31 cellular contexts compared by ENCODE assay signal in the genomic region with DNA sequence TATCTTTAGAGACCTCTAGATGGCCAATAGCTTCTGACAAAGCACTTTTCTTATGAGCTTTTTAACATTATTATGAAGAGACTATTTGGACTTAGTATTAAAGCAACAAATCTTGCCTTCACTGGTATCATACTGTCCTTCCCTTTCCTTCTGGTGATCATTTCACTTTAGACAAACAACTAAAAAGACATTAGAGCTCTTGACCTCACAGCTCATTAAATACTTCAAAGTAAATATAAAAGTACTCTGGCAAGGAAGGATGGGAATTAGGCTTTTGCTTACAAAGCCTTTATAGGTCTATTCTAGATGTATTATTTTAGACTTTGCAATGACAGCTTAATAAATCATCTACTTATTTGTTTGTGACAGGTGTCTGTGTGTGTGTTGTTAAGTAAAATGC.
"Had no signal": no experiment of that assay in that cellular context is flagged by ENCODE, and none has a peak within 500 bp of the region (broad histone marks: within the 10 kb centered on the region; RNA-seq: fewer than 3 reads in every experiment).

No MANE protein-coding gene starts in this region.

- H3K36me3 ChIP-seq: gastroesophageal sphincter, ovary, thoracic aorta, vagina had no signal

- ATAC-seq: activated CD4-positive, alpha-beta T cell treated with anti-CD3 and anti-CD28 coated beads for 36 hours; activated T-cell treated with anti-CD3 and anti-CD28 coated beads, Interleukin-2, amount 50 U/mL, for 72 hours; gastroesophageal sphincter; left cardiac atrium; left ventricle myocardium superior; naive thymus-derived CD4-positive, alpha-beta T cell; sciatic nerve; stimulated activated effector memory CD8-positive, alpha-beta T cell treated with anti-CD3 and anti-CD28 coated beads, Interleukin-12 subunit alpha, Interleukin-12 subunit beta, amount 100 ng/mL, for 72 hours had no signal

- H3K27ac ChIP-seq: hepatocyte, ovary, skin epidermis, thoracic aorta, vagina had no signal

- H3K4me1 Mint-ChIP-seq: memory B cell had no signal

- H3K4me3 Mint-ChIP-seq: activated CD4-positive, alpha-beta T cell treated with anti-CD3 and anti-CD28 coated beads for 36 hours; activated naive CD8-positive, alpha-beta T cell; activated T-cell treated with anti-CD3 and anti-CD28 coated beads, Interleukin-2, amount 50 U/mL, for 72 hours; memory B cell; naive thymus-derived CD4-positive, alpha-beta T cell; stimulated activated effector memory CD8-positive, alpha-beta T cell treated with anti-CD3 and anti-CD28 coated beads, Interleukin-12 subunit alpha, Interleukin-12 subunit beta, amount 100 ng/mL, for 72 hours; stimulated activated naive CD8-positive, alpha-beta T cell treated with anti-CD3 and anti-CD28 coated beads, Interleukin-15, Interleukin-2, amounts not matched to agents 100 ng/mL and 50 ng/mL, for 24 hours had no signal

- H3K9me3 ChIP-seq: ovary, thoracic aorta, vagina had no signal

- H3K4me3 ChIP-seq: gastroesophageal sphincter, hepatocyte, ovary, skin epidermis, thoracic aorta, vagina had no signal

- DNase-seq: activated CD4-positive, alpha-beta T cell treated with anti-CD3 and anti-CD28 coated beads for 36 hours; activated CD4-positive, alpha-beta T cell treated with anti-CD3 and anti-CD28 coated beads, Interleukin-2, amount 50 U/mL, for 4 hours; activated CD4-positive, CD25-positive, alpha-beta regulatory T cell; activated naive CD4-positive, alpha-beta T cell; activated T-cell treated with anti-CD3 and anti-CD28 coated beads for 4 hours; activated T-cell treated with anti-CD3 and anti-CD28 coated beads, Interleukin-2, amount 50 U/mL, for 72 hours; anterior cingulate cortex; dermis blood vessel endothelial cell; effector CD4-positive, alpha-beta T cell; left cardiac atrium; left ventricle myocardium superior; midbrain; naive thymus-derived CD4-positive, alpha-beta T cell; ovary; retina; stimulated activated CD4-positive, alpha-beta T cell treated with anti-CD3 and anti-CD28 coated beads, Interleukin-12 subunit alpha, Interleukin-12 subunit beta, amount 100 ng/mL, for 4 hours; stimulated activated CD4-positive, alpha-beta T cell treated with anti-CD3 and anti-CD28 coated beads, Interleukin-4, amount 100 ng/mL, for 24 hours; trophoblast cell had no signal

- H3K27me3 Mint-ChIP-seq: activated CD4-positive, alpha-beta T cell treated with anti-CD3 and anti-CD28 coated beads for 36 hours; activated naive CD8-positive, alpha-beta T cell; memory B cell; naive thymus-derived CD4-positive, alpha-beta T cell; progenitor cell of endocrine pancreas; stimulated activated naive CD8-positive, alpha-beta T cell treated with anti-CD3 and anti-CD28 coated beads, Interleukin-15, Interleukin-2, amounts not matched to agents 100 ng/mL and 50 ng/mL, for 24 hours had no signal

- H3K4me1 ChIP-seq: vagina had no signal

- H3K27me3 ChIP-seq: gastroesophageal sphincter, hepatocyte, ovary, vagina had no signal

- FAIRE-seq: colon, keratinocyte had no signal

- H3K27ac Mint-ChIP-seq: activated CD4-positive, alpha-beta T cell treated with anti-CD3 and anti-CD28 coated beads for 36 hours; activated naive CD8-positive, alpha-beta T cell; memory B cell; naive thymus-derived CD4-positive, alpha-beta T cell; progenitor cell of endocrine pancreas; stimulated activated effector memory CD8-positive, alpha-beta T cell treated with anti-CD3 and anti-CD28 coated beads, Interleukin-12 subunit alpha, Interleukin-12 subunit beta, amount 100 ng/mL, for 72 hours; stimulated activated naive CD8-positive, alpha-beta T cell treated with anti-CD3 and anti-CD28 coated beads, Interleukin-15, Interleukin-2, amounts not matched to agents 100 ng/mL and 50 ng/mL, for 24 hours had no signal

- H3K36me3 Mint-ChIP-seq: memory B cell; stimulated activated effector memory CD8-positive, alpha-beta T cell treated with anti-CD3 and anti-CD28 coated beads, Interleukin-12 subunit alpha, Interleukin-12 subunit beta, amount 100 ng/mL, for 72 hours had no signal
